Comparison of ENCODE assay signal across 1 cellular context in the genomic region with DNA sequence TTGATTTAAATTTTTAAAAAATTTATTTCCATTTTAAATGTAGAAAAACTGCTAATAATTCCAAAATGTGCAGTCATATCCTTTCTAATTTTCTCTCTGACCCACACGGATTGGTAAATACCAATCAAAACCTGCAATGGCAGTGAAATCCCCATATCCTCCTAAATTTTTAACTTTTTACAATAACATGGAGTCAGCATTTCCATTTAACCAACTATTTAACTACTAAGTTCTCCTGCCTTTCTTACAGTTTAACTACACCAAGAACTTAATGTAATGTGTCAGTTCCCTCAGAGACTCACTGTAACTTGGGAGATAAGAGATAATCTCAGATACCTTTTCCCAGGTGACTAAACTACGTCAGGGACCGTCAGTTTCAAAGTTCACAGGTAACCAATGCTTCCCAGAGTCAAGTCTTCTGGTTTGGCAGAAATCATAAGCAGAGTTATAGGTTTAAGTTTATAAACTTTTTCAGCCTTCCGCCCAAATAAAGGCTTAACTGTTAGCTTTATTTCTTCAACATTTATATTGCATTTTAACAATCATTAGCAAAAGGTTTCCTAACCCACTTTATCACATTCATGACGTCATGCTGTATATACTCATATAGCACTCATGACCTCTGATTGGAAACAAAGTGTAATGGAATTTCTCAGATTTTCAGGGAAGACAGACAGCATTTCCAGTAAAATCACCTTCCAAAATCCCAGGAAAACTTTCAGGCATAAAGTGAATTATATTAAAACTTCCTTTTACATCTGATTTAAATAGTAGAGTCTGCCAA.
TF ChIP-seq lines count a peak whose summit lies in the region.

No MANE protein-coding gene starts in this region.

TF ChIP-seq in IMR-90, 13 proteins besides CTCF, POLR2A, EP300 and RAD21:
- 0 out of 2 replicates have a peak, but pooled peaks have one; percentile 41 for TF ChIP-seq CEBPB (IDR thresholded peaks at IDR 0.05; ENCODE audit: low read depth, low read length)
- TF ChIP-seq MXI1 (IDR thresholded peaks at IDR 0.05; ENCODE audit: borderline replicate concordance, low read depth, low read length), result no peak
- TF ChIP-seq MAFK (IDR thresholded peaks at IDR 0.05; ENCODE audit: low read depth, low read length), result peak; percentile 39; the same call in 1 of the 2 replicates
